ENCODE assay signal across 11 cellular contexts in genomic region chr14:55582741-55583140, GRCh38. TPM values are rescaled to one million over a fixed set of nuclear protein-coding genes. Genes with fewer than 3 reads are reported as not detected.
A peak's percentile ranks its signal among the peaks of the same experiment; 100 is the strongest.
DNase-seq lines count a peak whose midpoint lies in the region; ATAC-seq and TF ChIP-seq lines count a peak whose summit lies in the region.
"Had no signal": no experiment of that assay in that cellular context is flagged by ENCODE, and none has a peak within 500 bp of the region (broad histone marks: within the 10 kb centered on the region; RNA-seq: fewer than 3 reads in every experiment).

No MANE protein-coding gene starts in this region.

- H3K36me3 ChIP-seq in GM06990 (ENCODE audit: control insufficient read depth, insufficient read depth, low read length) (no peaks in the 10 kb centered on the region), adrenal gland (replicated peaks in 1 of 2) (no peaks in the 10 kb centered on the region)

- peak overlapping the region in 1 of 5 donors; percentile 2 for H3K27ac ChIP-seq in adrenal gland
- H3K27ac ChIP-seq: HL-60 had no signal

- intact Hi-C loops in adrenal gland (cut with DNase I), result loop anchor here in 1 of 2 donors (10.0 kb wide), 1 partner anchor 138 kb away; the partner anchor contains the start of gene TBPL2

- TF ChIP-seq CTCF in GM06990 (IDR thresholded peaks at IDR 0.05; ENCODE audit: insufficient read depth, low read length, poor library complexity, severe bottlenecking) (no peak), adrenal gland (IDR thresholded peaks at IDR 0.05) (no peak)

- in situ Hi-C loops in ACHN (cut with HindIII; ENCODE audit: low pct_ligation_motif_present, low pct_unique_long_range_greater_than_20kb, low sequenced_read_pairs), result no loop called here

- ATAC-seq in GM18868 (IDR thresholded peaks at IDR 0.05; ENCODE audit: unreplicated experiment) (peak; percentile 43), naive B cell (ENCODE audit: low read depth in 2 of 2) (peak; percentile 28 to 29)

- H3K9me3 Mint-ChIP-seq in naive B cell, result no peaks in the 10 kb centered on the region

- no peaks in the 10 kb centered on the region for H3K36me3 Mint-ChIP-seq in naive B cell

- peak overlapping the region in 7 of 8 donors; percentile 38 to 80 (median 71) for H3K4me3 Mint-ChIP-seq in naive B cell

- peaks cover 28 to 49% (median 32%) of the 10 kb centered on the region in 3 donors for H3K4me1 Mint-ChIP-seq in naive B cell

- no peak for TF ChIP-seq POLR2A in adrenal gland (IDR thresholded peaks at IDR 0.05)

- no peaks in the 10 kb centered on the region for H3K9me3 ChIP-seq in adrenal gland (replicated peaks in 1 of 3)

- H3K27me3 Mint-ChIP-seq in naive B cell, result no peaks in the 10 kb centered on the region

- DNase-seq in GM06990 (ENCODE audit: extremely low read depth, insufficient read length) (peak; percentile 45), NAMALWA (ENCODE audit: low spot score) (peak; percentile 45), naive B cell (peak; percentile 53), adrenal gland (no peak), COLO829 (ENCODE audit: low spot score) (no peak), ACHN (no peak)
- DNase-seq: activated CD4-positive, alpha-beta T cell treated with anti-CD3 and anti-CD28 coated beads, Interleukin-2, amount 50 U/mL, for 4 hours; cerebellar nuclear complex; NCI-H187 had no signal

- H3K27ac Mint-ChIP-seq in naive B cell, result peak overlapping the region in 3 of 6 donors; percentile 20 to 58 (median 26)

- H3K4me3 ChIP-seq in GM06990 (replicated peaks; ENCODE audit: low read depth, low read length), result no peak overlapping the region; the same call in none of the 2 replicates
- peak overlapping the region in 1 of 4 donors; percentile 3 for H3K4me3 ChIP-seq in adrenal gland

- peaks cover 27 to 56% of the 10 kb centered on the region in 2 donors for H3K4me1 ChIP-seq in adrenal gland (replicated peaks in 1 of 2)

- no peaks in the 10 kb centered on the region for H3K27me3 ChIP-seq in GM06990 (replicated peaks; ENCODE audit: control insufficient read depth, insufficient read depth, low read length)
- H3K27me3 ChIP-seq in adrenal gland, result no peaks in the 10 kb centered on the region

- 56 to 66% (median 58%) methylated on average over 2 of the region's 2 CpGs for whole genome bisulfite sequencing in adrenal gland, 4 donors

RNA-seq across cellular contexts. Expression of gene KTN1, which starts 2.7 kb away (rescaled TPM):
- polyA plus RNA-seq in naive B cell (ENCODE audit: low read depth in 6 of 6), result 10 to 100 TPM in 5 of 6 donors, 1 to 10 TPM in 1; 9.2 to 47.3 (median 30.2) TPM
- total RNA-seq in adrenal gland, result 100 to 1,000 TPM in 7 of 8 donors, 10 to 100 TPM in 1; 98.0 to 198 (median 154) TPM
- 100 to 1,000 TPM in 1 of 3 donors, 10 to 100 TPM in 2; 60.4 to 195 (median 73.8) TPM for polyA plus RNA-seq in adrenal gland

Comparison
In these comparisons a context has a peak if more than half of its experiments do, and no peak if none do; other contexts are left out.
1. DNase-seq: peak in GM06990 (single experiment), NAMALWA (single experiment) and naive B cell (single experiment); none in adrenal gland (0 of 7), COLO829 (single experiment) and ACHN (single experiment).